8 cellular contexts compared by ENCODE assay signal in the genomic region with DNA sequence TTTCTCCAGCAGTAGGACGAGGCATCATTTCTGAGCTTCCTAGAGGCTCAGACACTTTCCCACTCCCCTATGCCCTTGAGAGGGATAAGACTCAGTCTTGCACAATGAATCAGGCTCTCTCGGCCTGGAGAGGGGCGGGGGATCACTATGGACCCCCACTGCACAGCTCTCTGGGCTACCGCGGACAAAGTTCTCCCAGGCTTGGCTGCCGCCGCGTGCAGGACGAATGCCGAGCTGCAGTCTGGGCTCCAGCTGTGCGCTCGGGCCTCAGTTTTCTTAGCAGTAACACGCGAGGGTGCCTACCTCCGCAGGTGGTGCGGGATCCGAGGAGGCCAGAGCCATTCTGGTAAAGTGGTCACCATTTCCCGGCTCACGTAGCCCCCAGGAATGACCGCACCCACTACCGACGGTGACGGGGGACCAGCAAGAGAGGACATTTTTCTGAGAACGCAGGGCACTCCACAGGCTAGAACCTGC. TPM values are rescaled to one million over a fixed set of nuclear protein-coding genes. Genes with fewer than 3 reads are reported as not detected.
DNase-seq lines count a peak whose midpoint lies in the region; ATAC-seq and TF ChIP-seq lines count a peak whose summit lies in the region.

No MANE protein-coding gene starts in this region.

- H3K79me2 ChIP-seq in Karpas-422 (ENCODE audit: low read length) = no peaks in the 10 kb centered on the region

- H2AFZ ChIP-seq in Karpas-422 (ENCODE audit: low read length) = peak overlapping the region; percentile 59

- H3K36me3 ChIP-seq in Karpas-422 (ENCODE audit: insufficient read depth, low read length) (no peaks in the 10 kb centered on the region), mucosa of rectum (ENCODE audit: control insufficient read depth in 2 of 2, insufficient read depth in 2 of 2, low read length in 2 of 2) (no peaks in the 10 kb centered on the region)

- no peaks in the 10 kb centered on the region for H3K9me3 ChIP-seq in Karpas-422 (ENCODE audit: low read length)
- H3K9me3 ChIP-seq in mucosa of rectum (ENCODE audit: control insufficient read depth in 2 of 2, low read length in 2 of 2) = no peaks in the 10 kb centered on the region

- ATAC-seq in HG03196 (IDR thresholded peaks at IDR 0.05; ENCODE audit: unreplicated experiment) = no peak
- ATAC-seq in GM19351 (IDR thresholded peaks at IDR 0.05; ENCODE audit: unreplicated experiment) = no peak

- no peaks in the 10 kb centered on the region for H3K9me2 ChIP-seq in Karpas-422 (replicated peaks; ENCODE audit: insufficient read depth, low read length)

- H3K4me1 ChIP-seq in Karpas-422 (ENCODE audit: low read length) (peaks cover 42% of the 10 kb centered on the region), mucosa of rectum (ENCODE audit: control insufficient read depth in 2 of 2, insufficient read depth in 2 of 2, low read length in 2 of 2) (peaks cover 33 to 34% of the 10 kb centered on the region in 2 donors)

- H3K27me3 ChIP-seq in Karpas-422 (ENCODE audit: low read length) (no peaks in the 10 kb centered on the region), mucosa of rectum (ENCODE audit: control insufficient read depth in 2 of 2, insufficient read depth in 2 of 2, low read length in 2 of 2) (no peaks in the 10 kb centered on the region)

- peak overlapping the region; percentile 68 for H3K4me3 ChIP-seq in Karpas-422 (ENCODE audit: low read length)
- peak overlapping the region; percentile 69 to 77 for H3K4me3 ChIP-seq in mucosa of rectum (ENCODE audit: low read length in 2 of 2)

- TF ChIP-seq CTCF in 22Rv1 (IDR thresholded peaks at IDR 0.05) = no peak

- DNase-seq in Karpas-422 = peak; percentile 57
- no peak for DNase-seq in NCI-H1930 (lab: John Stamatoyannopoulos, UW)
- no peak for DNase-seq in iPS-NIHi11 (ENCODE audit: low spot score)

- H3K27ac ChIP-seq in 22Rv1 (peak overlapping the region; percentile 52), Karpas-422 (ENCODE audit: low read length) (0 out of 2 replicates have a peak overlapping the region, but pooled peaks have one; percentile 13), cingulate gyrus (ENCODE audit: low read depth, low read length) (peak overlapping the region; percentile 60), mucosa of rectum (ENCODE audit: low read depth in 2 of 2, low read length in 2 of 2) (peak overlapping the region; percentile 70 to 78)

- peak overlapping the region; percentile 89 for H3K4me2 ChIP-seq in Karpas-422 (ENCODE audit: low read depth, low read length, poor library complexity, severe bottlenecking)

- H3K9ac ChIP-seq in Karpas-422 (ENCODE audit: low read length) (peak overlapping the region; percentile 65), mucosa of rectum (ENCODE audit: low read depth in 1 of 2, low read length in 2 of 2) (peak overlapping the region; percentile 63 to 67)

- H4K20me1 ChIP-seq in Karpas-422 (ENCODE audit: insufficient read depth, low read depth, low read length) = no peaks in the 10 kb centered on the region

RNA-seq across cellular contexts. Expression of a gene that starts 3.4 kb away (rescaled TPM):
- total RNA-seq in Karpas-422 (2014; rRNA removed; shearing (Covaris generic); ENCODE audit: low replicate concordance) = 0.45 and 1.7 TPM in 2 replicates

RNA-seq across cellular contexts. Expression of a gene that starts 50.7 kb away (rescaled TPM):
- 10.4 and 14.2 TPM in 2 replicates for total RNA-seq in Karpas-422 (2014; rRNA removed; shearing (Covaris generic); ENCODE audit: low replicate concordance)

RNA-seq across cellular contexts. Expression of a gene that starts 51.0 kb away (rescaled TPM):
- total RNA-seq in Karpas-422 (2014; rRNA removed; shearing (Covaris generic); ENCODE audit: low replicate concordance) = 6.5 and 7.0 TPM in 2 replicates

Comparison
In these comparisons a context has a peak if more than half of its experiments do, and no peak if none do; other contexts are left out.
1. H3K27ac ChIP-seq: peak in every context shown above with its lines; median percentile 74 in mucosa of rectum; 60 in cingulate gyrus; 52 in 22Rv1; 13 in Karpas-422.